ENCODE assay signal across 1 cellular context in the genomic region with DNA sequence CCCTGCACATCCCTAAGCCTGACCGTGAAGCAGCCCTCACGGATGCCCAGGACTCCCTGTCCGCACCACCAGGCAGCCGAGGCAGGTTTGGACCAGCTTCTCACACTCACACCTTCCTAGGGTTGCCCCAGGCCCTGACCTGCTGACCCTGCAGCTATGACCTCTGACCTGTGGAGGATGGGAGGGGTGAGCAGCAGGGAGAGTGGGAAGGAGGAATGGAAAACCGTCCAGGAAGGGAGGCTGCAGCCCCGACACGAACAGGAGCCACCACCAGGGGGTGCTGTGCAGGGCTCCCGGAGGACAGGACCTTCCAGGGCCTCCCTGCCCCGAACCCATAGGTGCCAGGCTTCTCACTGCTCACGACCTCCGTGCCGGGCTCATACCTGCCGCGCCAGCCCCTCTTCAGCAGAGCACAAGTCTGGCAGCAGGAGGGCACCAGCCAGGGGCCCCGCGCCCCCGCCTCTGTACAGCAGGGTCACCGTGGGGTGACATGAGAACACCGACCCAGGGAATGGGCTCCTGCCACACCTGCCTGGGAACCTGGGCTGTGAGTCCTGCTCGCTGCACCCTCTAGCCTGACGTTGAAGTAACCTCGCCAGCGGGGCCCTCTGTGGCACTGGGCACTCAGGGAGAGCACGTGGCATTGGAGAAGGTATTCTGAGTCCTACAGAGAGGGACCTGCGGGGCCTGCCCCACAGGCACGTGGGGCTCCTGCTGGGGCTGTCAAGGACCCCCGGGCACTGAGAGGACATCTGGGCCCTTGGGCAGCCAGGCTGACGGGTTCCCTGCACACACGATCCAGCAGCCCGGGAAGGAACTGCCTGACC.
TF ChIP-seq lines count a peak whose summit lies in the region.

No MANE protein-coding gene starts in this region.

TF ChIP-seq in GM12878, 131 proteins besides CTCF, POLR2A, EP300 and RAD21:
- 0 out of 2 replicates have a peak, but pooled peaks have one; percentile 39 for TF ChIP-seq HDGF (IDR thresholded peaks at IDR 0.05)
- TF ChIP-seq HCFC1 (IDR thresholded peaks at IDR 0.05; ENCODE audit: low read length), result 0 out of 2 replicates have a peak, but pooled peaks have one; percentile 16
- peak; percentile 54; the same call in 1 of the 2 replicates for TF ChIP-seq NR2F1 (conservative IDR thresholded peaks at IDR 0.05)
- TF ChIP-seq NR2C1 (IDR thresholded peaks at IDR 0.05), result peak; percentile 46
- peak; percentile 73 for TF ChIP-seq SMC3 (IDR thresholded peaks at IDR 0.05; ENCODE audit: borderline replicate concordance, low read length)
- no peak for TF ChIP-seq POU2F2 (IDR thresholded peaks at IDR 0.05; ENCODE audit: borderline replicate concordance, low read depth, low read length)
- peak; percentile 44 to 48; a peak in 1 of 4 replicates for TF ChIP-seq IKZF2 (IDR thresholded peaks at IDR 0.05)
- TF ChIP-seq RB1 (IDR thresholded peaks at IDR 0.05; ENCODE audit: borderline replicate concordance), result no peak
- TF ChIP-seq IKZF1 (conservative IDR thresholded peaks at IDR 0.05), result peak; percentile 70
- TF ChIP-seq SUPT20H (IDR thresholded peaks at IDR 0.05; ENCODE audit: borderline replicate concordance, control insufficient read depth, low read depth, low read length), result no peak
TF ChIP-seq in GM12878: peak in this region for 7.
